Comparison of ENCODE assay signal across 19 cellular contexts in genomic region chr1:157487430-157487829, GRCh38.
"Had no signal": no experiment of that assay in that cellular context is flagged by ENCODE, and none has a peak within 500 bp of the region (broad histone marks: within the 10 kb centered on the region; RNA-seq: fewer than 3 reads in every experiment).

No MANE protein-coding gene starts in this region.

- H3K4me1 ChIP-seq: adrenal gland, colonic mucosa had no signal

- H3K36me3 ChIP-seq: adrenal gland, colonic mucosa, MG63, WERI-Rb-1 had no signal

- H3K27ac ChIP-seq: adrenal gland, colonic mucosa, SK-N-MC, WERI-Rb-1 had no signal

- H3K27me3 ChIP-seq: adrenal gland, colonic mucosa had no signal

- H3K9me3 ChIP-seq: adrenal gland, colonic mucosa, MG63 had no signal

- DNase-seq: activated CD4-positive, alpha-beta T cell treated with anti-CD3 and anti-CD28 coated beads for 36 hours; activated CD4-positive, alpha-beta T cell treated with anti-CD3 and anti-CD28 coated beads, Interleukin-2, amount 50 U/mL, for 1 hour; activated CD8-positive, alpha-beta memory T cell treated with anti-CD3 and anti-CD28 coated beads, Interleukin-2, amount 50 U/mL, for 4 hours; activated CD8-positive, alpha-beta T cell treated with anti-CD3 and anti-CD28 coated beads for 36 hours; activated naive CD4-positive, alpha-beta T cell treated with anti-CD3 and anti-CD28 coated beads, Interleukin-2, amount 50 U/mL, for 16 hours; activated naive CD8-positive, alpha-beta T cell treated with anti-CD3 and anti-CD28 coated beads, Interleukin-2, amount 10 ng/mL, durations not matched to agents 7 days and 5 days; adrenal gland; anterior cingulate cortex; caudate nucleus; colonic mucosa; MG63; NCI-H1417 treated with DMSO at 0.1 percent for 48 hours; NCI-H1694 treated with DMSO at 0.1 percent for 48 hours; NCI-H526 treated with DMSO at 0.1 percent for 48 hours; NCI-H82; WERI-Rb-1 had no signal

- H3K4me3 ChIP-seq: adrenal gland, colonic mucosa, MG63, SK-N-MC had no signal

- ATAC-seq: activated CD4-positive, alpha-beta T cell treated with anti-CD3 and anti-CD28 coated beads for 36 hours; activated CD8-positive, alpha-beta T cell treated with anti-CD3 and anti-CD28 coated beads for 36 hours; Panc1; Right ventricle myocardium inferior had no signal
